In genomic region chr3:48468329-48468731, GRCh38 we compare ENCODE assay signal across 9 cellular contexts. TPM values are rescaled to one million over a fixed set of nuclear protein-coding genes. Genes with fewer than 3 reads are reported as not detected.
DNase-seq lines count a peak whose midpoint lies in the region; ATAC-seq and TF ChIP-seq lines count a peak whose summit lies in the region.
"Had no signal": no experiment of that assay in that cellular context is flagged by ENCODE, and none has a peak within 500 bp of the region (broad histone marks: within the 10 kb centered on the region; RNA-seq: fewer than 3 reads in every experiment).

No MANE protein-coding gene starts in this region.

- H3K27ac Mint-ChIP-seq in naive B cell: peak overlapping the region in 5 of 6 donors; percentile 86 to 99 (median 93)
- H3K27ac Mint-ChIP-seq in mesothelial cell of epicardium: no peak overlapping the region

- no peak for DNase-seq in heart right ventricle
- no peak for DNase-seq in Right ventricle myocardium inferior (ENCODE audit: missing footprints)
- no peak for DNase-seq in naive B cell
- DNase-seq in vagina (ENCODE audit: extremely low spot score in 2 of 2): no peak
- DNase-seq in mesothelial cell of epicardium (ENCODE audit: low spot score in 2 of 2, unreplicated experiment in 2 of 2): no peak
- DNase-seq in NCI-H345 treated with DMSO at 0.1 percent for 48 hours (lab: John Stamatoyannopoulos, UW; ENCODE audit: unreplicated experiment): no peak
- DNase-seq: NCI-H226 had no signal

- TF ChIP-seq CTCF in heart right ventricle (IDR thresholded peaks at IDR 0.05) (no peak), vagina (IDR thresholded peaks at IDR 0.05) (no peak), mesothelial cell of epicardium (IDR thresholded peaks at IDR 0.05; ENCODE audit: unreplicated experiment) (no peak)

- H3K9me3 Mint-ChIP-seq in naive B cell (no peaks in the 10 kb centered on the region), mesothelial cell of epicardium (no peaks in the 10 kb centered on the region)

- peaks cover 0 to 63% (median 6%) of the 10 kb centered on the region in 9 donors for H3K36me3 ChIP-seq in heart right ventricle
- peaks cover 0 to 23% of the 10 kb centered on the region in 2 donors for H3K36me3 ChIP-seq in vagina

- H3K27me3 Mint-ChIP-seq in naive B cell: no peaks in the 10 kb centered on the region
- no peaks in the 10 kb centered on the region for H3K27me3 Mint-ChIP-seq in mesothelial cell of epicardium (ENCODE audit: low read depth)

- TF ChIP-seq POLR2A in vagina (IDR thresholded peaks at IDR 0.05): no peak

- ATAC-seq in heart right ventricle (no peak), Right ventricle myocardium inferior (no peak), naive B cell (ENCODE audit: low read depth in 2 of 2) (no peak), GM18907 (IDR thresholded peaks at IDR 0.05; ENCODE audit: unreplicated experiment) (no peak)

- H3K27ac ChIP-seq in heart right ventricle (peak overlapping the region in 9 of 10 donors; percentile 96 to 99 (median 98)), angular gyrus (ENCODE audit: low read depth, low read length) (peak overlapping the region; percentile 100), vagina (peak overlapping the region; percentile 100)

- H3K9me3 ChIP-seq in heart right ventricle (no peaks in the 10 kb centered on the region), vagina (no peaks in the 10 kb centered on the region)

- H3K4me3 Mint-ChIP-seq in naive B cell (peak overlapping the region; percentile 83 to 96 (median 92)), mesothelial cell of epicardium (no peak overlapping the region)

- H3K27me3 ChIP-seq in heart right ventricle (no peaks in the 10 kb centered on the region), vagina (no peaks in the 10 kb centered on the region)

- no peaks in the 10 kb centered on the region for H3K36me3 Mint-ChIP-seq in naive B cell
- H3K36me3 Mint-ChIP-seq in mesothelial cell of epicardium: peaks cover 17% of the 10 kb centered on the region

- H3K4me3 ChIP-seq in heart right ventricle (peak overlapping the region in 4 of 10 donors; percentile 1 to 71 (median 61)), vagina (peak overlapping the region in 1 of 2 donors; percentile 2)

- peaks cover 26 to 85% (median 74%) of the 10 kb centered on the region in 9 donors for H3K4me1 ChIP-seq in heart right ventricle
- peaks cover 85% of the 10 kb centered on the region for H3K4me1 ChIP-seq in vagina

- intact Hi-C loops in heart right ventricle (cut with DNase I): loop anchor here in 6 of 10 donors (5.0 to 10.0 kb wide), 5 partner anchors 34 to 216 kb away; partner anchors contain the start of genes SHISA5 (in 2 of the 6), COL7A1 (in 1 of the 6), NCKIPSD (in 1 of the 6) and SLC26A6 (in 1 of the 6)
- intact Hi-C loops in Right ventricle myocardium inferior (cut with DNase I): no loop called here
- intact Hi-C loops in vagina (cut with DNase I): no loop called here

- H3K4me1 Mint-ChIP-seq in naive B cell (peaks cover 41 to 61% (median 55%) of the 10 kb centered on the region in 3 donors), mesothelial cell of epicardium (peaks cover 27% of the 10 kb centered on the region)

- WGBS in heart right ventricle, 2 donors: 60 to 64% methylated on average over 8 of the region's 8 CpGs

RNA-seq across cellular contexts. Expression of gene ATRIP, which starts 21.8 kb away (rescaled TPM):
- total RNA-seq in heart right ventricle (1 to 10 TPM; 2.2 to 5.4 (median 3.8) TPM), Right ventricle myocardium inferior (3.2 TPM), vagina (13.8 TPM), mesothelial cell of epicardium (11.6 to 12.0 TPM (median 11.6 TPM) in 3 replicates)
- polyA plus RNA-seq in heart right ventricle (1 to 10 TPM; 4.5 to 5.1 TPM), naive B cell (ENCODE audit: low read depth in 6 of 6) (10 to 100 TPM in 1 of 6 donors, 1 to 10 TPM in 5; 7.4 to 11.9 (median 7.7) TPM)

RNA-seq across cellular contexts. Expression of gene TMA7, which starts 28.3 kb away (rescaled TPM):
- total RNA-seq in heart right ventricle (100 to 1,000 TPM; 140 to 227 (median 193) TPM), Right ventricle myocardium inferior (251 TPM), vagina (251 TPM), mesothelial cell of epicardium (183 to 192 TPM (median 186 TPM) in 3 replicates)
- polyA plus RNA-seq in heart right ventricle (1,000 to 10,000 TPM in 1 of 2 donors, 100 to 1,000 TPM in 1; 365 to 1,063 TPM), naive B cell (ENCODE audit: low read depth in 6 of 6) (100 to 1,000 TPM; 433 to 593 (median 531) TPM)

RNA-seq across cellular contexts. Expression of gene CCDC51, which starts 28.4 kb away (rescaled TPM):
- 10 to 100 TPM in 8 of 10 donors, 1 to 10 TPM in 2; 9.5 to 14.3 (median 12.2) TPM for total RNA-seq in heart right ventricle
- polyA plus RNA-seq in heart right ventricle: 10 to 100 TPM in 1 of 2 donors, 1 to 10 TPM in 1; 4.7 to 11.0 TPM
- 13.3 TPM for total RNA-seq in Right ventricle myocardium inferior
- polyA plus RNA-seq in naive B cell (ENCODE audit: low read depth in 6 of 6): 10 to 100 TPM in 3 of 6 donors, 1 to 10 TPM in 3; 4.1 to 14.8 (median 9.5) TPM
- total RNA-seq in vagina: 11.5 TPM
- 10.7 to 12.3 TPM (median 11.5 TPM) in 3 replicates for total RNA-seq in mesothelial cell of epicardium

RNA-seq across cellular contexts. Expression of gene SHISA5, which starts 35.6 kb away (rescaled TPM):
- total RNA-seq in heart right ventricle: 10 to 100 TPM; 36.8 to 95.3 (median 52.9) TPM
- polyA plus RNA-seq in heart right ventricle: 10 to 100 TPM; 34.6 to 68.7 TPM
- 57.3 TPM for total RNA-seq in Right ventricle myocardium inferior
- 100 to 1,000 TPM; 393 to 571 (median 442) TPM for polyA plus RNA-seq in naive B cell (ENCODE audit: low read depth in 6 of 6)
- 133 TPM for total RNA-seq in vagina
- total RNA-seq in mesothelial cell of epicardium: 154 to 167 TPM (median 156 TPM) in 3 replicates

RNA-seq across cellular contexts. Expression of gene PLXNB1, which starts 38.4 kb away (rescaled TPM):
- total RNA-seq in heart right ventricle (10 to 100 TPM; 27.7 to 67.3 (median 32.4) TPM), Right ventricle myocardium inferior (45.4 TPM), vagina (257 TPM), mesothelial cell of epicardium (203 to 214 TPM (median 211 TPM) in 3 replicates)
- polyA plus RNA-seq in heart right ventricle (100 to 1,000 TPM in 1 of 2 donors, 10 to 100 TPM in 1; 30.1 to 135 TPM), naive B cell (ENCODE audit: low read depth in 6 of 6) (under 1 TPM in 2 of 6 donors, not detected in 4; 0.03 to 0.37 TPM)

Comparison
In these comparisons a context has a peak if more than half of its experiments do, and no peak if none do; other contexts are left out.
1. intact Hi-C loops: an anchor here in heart right ventricle (5.0 to 10.0 kb wide); none called in Right ventricle myocardium inferior and vagina.